8 cellular contexts compared by ENCODE assay signal in the genomic region with DNA sequence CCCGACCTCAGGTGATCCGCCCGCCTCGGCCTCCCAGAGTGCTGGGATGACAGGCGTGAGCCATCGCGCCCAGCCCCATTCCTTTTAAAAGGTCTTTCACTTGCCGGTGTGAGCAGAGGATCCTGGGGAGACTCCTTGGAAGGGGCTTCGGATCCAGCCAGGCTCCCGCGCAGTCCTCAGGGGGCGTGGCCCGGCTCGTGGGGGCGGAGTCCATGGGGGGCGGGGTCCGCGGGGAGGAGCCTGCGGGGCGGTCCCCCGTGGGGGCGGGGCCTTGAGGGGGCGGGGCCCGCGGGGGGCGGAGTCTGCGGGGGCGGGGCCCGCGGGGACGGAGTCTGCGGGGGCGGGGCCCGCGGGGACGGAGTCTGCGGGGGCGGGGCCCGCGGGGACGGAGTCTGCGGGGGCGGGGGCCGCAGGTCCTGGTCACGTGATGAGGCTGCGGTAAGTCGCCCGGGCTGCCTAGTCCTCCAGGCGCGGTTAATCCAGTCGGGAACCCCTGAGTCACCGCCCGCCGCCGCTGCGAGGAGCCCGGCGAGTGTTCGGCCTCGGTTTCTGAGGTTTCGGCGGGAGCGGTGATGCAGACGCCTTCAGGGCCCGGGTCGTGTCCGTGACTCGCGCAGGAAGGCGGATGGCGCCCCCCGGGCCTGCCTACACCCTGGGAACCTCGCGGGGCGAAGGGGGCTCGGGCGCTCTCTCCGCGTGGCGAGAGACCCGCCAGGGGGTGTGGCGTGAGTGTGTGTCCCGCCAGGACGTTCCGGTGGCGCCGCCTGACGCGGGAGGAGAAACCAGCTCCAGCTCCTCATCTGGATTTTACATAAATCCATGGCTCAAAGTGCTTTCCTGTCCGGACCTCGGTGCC. TPM values are rescaled to one million over a fixed set of nuclear protein-coding genes. Genes with fewer than 3 reads are reported as not detected.
DNase-seq lines count a peak whose midpoint lies in the region; ATAC-seq and TF ChIP-seq lines count a peak whose summit lies in the region.

No MANE protein-coding gene starts in this region.

- peak overlapping the region; percentile 67; the same call in 1 of the 2 replicates for H3K27ac ChIP-seq in SK-N-MC

- H3K36me3 ChIP-seq in SK-N-MC (ENCODE audit: insufficient read depth, low read length) (no peaks in the 10 kb centered on the region), skeletal muscle satellite cell (ENCODE audit: insufficient read depth, low read length) (no peaks in the 10 kb centered on the region)

- peaks cover 5% of the 10 kb centered on the region for H3K4me1 ChIP-seq in skeletal muscle satellite cell (ENCODE audit: control insufficient read depth, insufficient read depth, low read length)

- H3K27me3 ChIP-seq in skeletal muscle satellite cell (ENCODE audit: control insufficient read depth, insufficient read depth, low read length) = peaks cover 31% of the 10 kb centered on the region

- H3K9ac ChIP-seq in SK-N-MC (ENCODE audit: insufficient read length) (peak overlapping the region; percentile 86), skeletal muscle satellite cell (ENCODE audit: low read depth, low read length) (peak overlapping the region; percentile 21)

- in situ Hi-C loops in GM13977 (cut with MboI; ENCODE audit: low pct_unique_long_range_greater_than_20kb, low sequenced_read_pairs, unreplicated experiment) = no loop called here
- in situ Hi-C loops in astrocyte of the spinal cord (cut with HindIII; ENCODE audit: low sequenced_read_pairs) = no loop called here

- no peak for ATAC-seq in GM18870 (IDR thresholded peaks at IDR 0.05; ENCODE audit: unreplicated experiment)
- ATAC-seq in HG03108 (IDR thresholded peaks at IDR 0.05; ENCODE audit: unreplicated experiment) = no peak
- ATAC-seq in HG02623 (IDR thresholded peaks at IDR 0.05; ENCODE audit: unreplicated experiment) = no peak

- DNase-seq in GM13977 (ENCODE audit: low spot score) (peak; percentile 83), SK-N-MC (ENCODE audit: low read depth, low spot score) (no peak), astrocyte of the spinal cord (ENCODE audit: low read depth, low spot score) (peak; percentile 80), iPS DF 4.7 (ENCODE audit: extremely low read depth, low spot score) (peak; percentile 38)

- H3K4me2 ChIP-seq in skeletal muscle satellite cell (ENCODE audit: low read length) = peak overlapping the region; percentile 88

- H3K4me3 ChIP-seq in SK-N-MC = peak overlapping the region; percentile 88
- peak overlapping the region; percentile 48 for H3K4me3 ChIP-seq in astrocyte of the spinal cord (ENCODE audit: low read depth, low read length)
- H3K4me3 ChIP-seq in skeletal muscle satellite cell (ENCODE audit: low read length) = peak overlapping the region; percentile 67

- no peaks in the 10 kb centered on the region for H3K9me3 ChIP-seq in SK-N-MC (ENCODE audit: low read depth, low read length)
- H3K9me3 ChIP-seq in skeletal muscle satellite cell (replicated peaks; ENCODE audit: low read length) = no peaks in the 10 kb centered on the region

- TF ChIP-seq CTCF in GM13977 (IDR thresholded peaks at IDR 0.05; ENCODE audit: extremely low read depth, insufficient read depth, missing control alignments) (no peak), astrocyte of the spinal cord (IDR thresholded peaks at IDR 0.05; ENCODE audit: low read depth, low read length) (peak; percentile 1)

RNA-seq across cellular contexts. Expression of a gene that starts 23.6 kb away (rescaled TPM):
- 45.9 and 69.0 TPM in 2 replicates for total RNA-seq in skeletal muscle satellite cell (2012; rRNA removed)
